In the genomic region with DNA sequence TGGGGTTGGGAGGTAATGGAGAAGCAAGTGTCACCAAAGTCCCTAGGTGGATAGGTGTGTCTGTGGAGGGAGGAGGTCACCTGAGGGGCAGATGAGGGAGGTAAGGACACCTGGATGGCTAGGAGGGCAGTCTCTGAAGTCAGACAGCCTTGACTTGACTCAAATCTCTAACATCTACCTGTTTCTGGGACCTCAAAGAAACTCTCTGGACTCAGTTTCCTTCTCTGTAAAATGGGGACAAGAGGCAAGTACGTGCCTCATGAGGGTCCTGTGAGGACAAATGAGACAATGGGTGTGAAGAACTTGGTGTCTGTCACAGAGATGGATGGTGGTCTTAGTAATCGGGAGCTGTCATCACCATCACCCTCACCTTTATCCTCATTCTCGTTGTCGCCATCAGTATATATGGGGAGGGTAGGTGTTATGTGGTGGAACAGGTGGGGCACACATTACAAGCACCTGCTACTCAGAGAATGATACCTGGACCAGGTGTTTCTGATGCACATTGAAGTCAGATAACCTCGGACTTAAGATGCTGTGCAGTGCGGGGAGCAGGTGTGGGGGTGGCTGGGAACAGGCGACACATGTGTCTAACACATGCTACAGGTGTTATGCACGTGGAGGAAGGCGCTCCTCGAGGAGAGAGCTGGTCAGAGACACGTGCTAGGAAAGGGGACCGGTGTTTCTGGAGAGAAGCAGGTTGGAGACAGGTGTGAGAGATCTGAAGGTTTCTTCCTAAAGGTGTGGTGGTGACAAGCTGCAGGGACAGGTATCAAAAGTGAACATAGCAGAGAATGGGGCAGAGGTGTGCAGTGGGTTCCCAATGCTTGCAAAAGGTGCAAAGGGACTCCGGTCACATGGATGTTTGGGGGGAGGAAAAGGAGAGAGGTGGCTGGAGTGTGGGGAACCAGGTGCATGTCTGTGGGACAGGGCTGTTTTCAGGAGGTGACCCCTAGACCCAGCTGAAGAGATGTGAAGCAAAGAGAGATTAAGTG, we compare ENCODE assay signal across 22 cellular contexts. TPM values are rescaled to one million over a fixed set of nuclear protein-coding genes. Genes with fewer than 3 reads are reported as not detected.
DNase-seq lines count a peak whose midpoint lies in the region; ATAC-seq, FAIRE-seq and TF ChIP-seq lines count a peak whose summit lies in the region.
"Had no signal": no experiment of that assay in that cellular context is flagged by ENCODE, and none has a peak within 500 bp of the region (broad histone marks: within the 10 kb centered on the region; RNA-seq: fewer than 3 reads in every experiment).

No MANE protein-coding gene starts in this region.

- H3K79me2 ChIP-seq in GM23338 (replicated peaks; ENCODE audit: insufficient read depth) (no peaks in the 10 kb centered on the region), H1 (ENCODE audit: control insufficient read depth in 1 of 2, insufficient read depth in 2 of 2, low read length in 2 of 2) (no peaks in the 10 kb centered on the region)

- H3K9ac ChIP-seq in H1 (replicated peaks in 1 of 4; ENCODE audit: extremely low read depth in 1 of 4, low read depth in 3 of 4, low read length in 3 of 4), result no peak overlapping the region

- H3K79me1 ChIP-seq in H1 (ENCODE audit: low read depth, low read length), result no peaks in the 10 kb centered on the region

- no peak for TF ChIP-seq RAD21 in H1 (IDR thresholded peaks at IDR 0.05 in 1 of 2, conservative IDR thresholded peaks at IDR 0.05 in 1 of 2; ENCODE audit: low read depth in 2 of 2, low read length in 2 of 2)

- 0 out of 2 replicates have a peak overlapping the region, but pooled peaks have one; percentile 81 for H2BK15ac ChIP-seq in H1 (ENCODE audit: low read length)

- H3K27me3 Mint-ChIP-seq in GM23338 (ENCODE audit: insufficient read depth, low read depth, poor library complexity), result peaks cover 21% of the 10 kb centered on the region

- H3K4me3 ChIP-seq in GM23338 (no peak overlapping the region), H1 (ENCODE audit: extremely low read depth in 1 of 4, insufficient read depth in 2 of 4, low read depth in 3 of 4, low read length in 4 of 4) (no peak overlapping the region)
- H3K4me3 ChIP-seq: Peyer's patch had no signal

- no peak overlapping the region for H3K23ac ChIP-seq in H1 (ENCODE audit: insufficient read length)

- WGBS in H1 (ENCODE audit: extremely low coverage in 1 of 2, insufficient coverage in 1 of 2, insufficient read length in 1 of 2, insufficient replicate concordance in 2 of 2, low coverage in 1 of 2, low lambda C conversion rate in 2 of 2, missing lambda C conversion rate in 1 of 2), 2 experiments, result 46% methylated on average over 13 of the region's 13 CpGs; no CpG with 5 or more reads in 1 of the 2 experiments

- no peak overlapping the region for H4K5ac ChIP-seq in H1 (ENCODE audit: insufficient read length, low read depth, low read length)

- CTCF ChIA-PET in H1 (lab: Charles Lee; ENCODE audit: partially characterized antibody), result interaction anchor here (1.0 to 1.3 kb wide), 3 partner anchors 10 to 51 kb away, joined by 3 to 5 read pairs (median 3); no protein-coding TSS in a partner anchor

- H3K9me3 ChIP-seq in H1 (ENCODE audit: insufficient read depth in 2 of 2, low read depth in 1 of 2, low read length in 1 of 2), result no peaks in the 10 kb centered on the region
- H3K9me3 ChIP-seq: Peyer's patch had no signal

- POLR2A ChIA-PET in H1 (lab: Charles Lee; ENCODE audit: partially characterized antibody), result interaction anchor here (0.7 to 3.8 kb wide), 5 partner anchors 12 to 60 kb away, joined by 3 to 20 read pairs (median 5); no protein-coding TSS in a partner anchor

- H3K18ac ChIP-seq in H1 (ENCODE audit: extremely low read depth, low read length), result no peak overlapping the region

- peaks cover 20% of the 10 kb centered on the region for H3K4me1 Mint-ChIP-seq in GM23338

- H3K4me2 ChIP-seq in GM23338 (no peak overlapping the region), H1 (ENCODE audit: insufficient read depth in 1 of 2, low read depth in 2 of 2, low read length in 2 of 2) (no peak overlapping the region)

- peaks cover 10% of the 10 kb centered on the region for H3K23me2 ChIP-seq in H1 (ENCODE audit: low read depth, low read length)

- H3K9me3 Mint-ChIP-seq in GM23338, result peaks cover 3% of the 10 kb centered on the region; the same call in 1 of the 3 replicates
- H3K9me3 Mint-ChIP-seq: CD8-positive, alpha-beta memory T cell; HFFc6 had no signal

- H3K14ac ChIP-seq in H1 (ENCODE audit: insufficient read length), result no peak overlapping the region

- peaks cover 14% of the 10 kb centered on the region; the same call in 1 of the 2 replicates for H3K4me1 ChIP-seq in GM23338 (ENCODE audit: insufficient read depth)
- peaks cover 6 to 20% (median 16%) of the 10 kb centered on the region in 4 experiments for H3K4me1 ChIP-seq in H1 (replicated peaks in 1 of 4; ENCODE audit: control insufficient read depth in 3 of 4, insufficient read depth in 4 of 4, low read length in 3 of 4)

- peaks cover 9% of the 10 kb centered on the region for H3F3A ChIP-seq in GM23338 (replicated peaks; ENCODE audit: low read depth)

- no peak overlapping the region for H2BK120ac ChIP-seq in H1 (replicated peaks; ENCODE audit: low read depth, low read length)

- H3K4me3 Mint-ChIP-seq in GM23338, result no peak overlapping the region
- H3K4me3 Mint-ChIP-seq: HFFc6 had no signal

- H3K56ac ChIP-seq in H1 (replicated peaks; ENCODE audit: insufficient read length, low read depth, low read length), result no peak overlapping the region

- H2BK20ac ChIP-seq in H1 (ENCODE audit: low read length), result no peak overlapping the region

- H2BK5ac ChIP-seq in H1 (ENCODE audit: low read depth, low read length), result no peak overlapping the region

- no peak for FAIRE-seq in H1 (lab: Jason Lieb, UNC)
- FAIRE-seq: H54 had no signal

- H4K91ac ChIP-seq in H1 (replicated peaks; ENCODE audit: insufficient read length, low read length), result no peak overlapping the region

- H2AFZ ChIP-seq in GM23338 (no peak overlapping the region), H1 (ENCODE audit: low read length) (no peak overlapping the region)

- no peak overlapping the region for H3K27ac Mint-ChIP-seq in GM23338
- H3K27ac Mint-ChIP-seq: HFFc6 had no signal

- TF ChIP-seq EP300 in H1 (IDR thresholded peaks at IDR 0.05; ENCODE audit: borderline replicate concordance in 1 of 2, low read depth in 2 of 2, low read length in 2 of 2), result no peak

- H3K9me2 ChIP-seq in GM23338 (ENCODE audit: insufficient read depth), result no peaks in the 10 kb centered on the region

- DNase-seq in NCI-H748 (lab: John Stamatoyannopoulos, UW; ENCODE audit: unreplicated experiment) (peak; percentile 63), NCI-H748 treated with DMSO at 0.1 percent for 48 hours (lab: John Stamatoyannopoulos, UW) (no peak), GM23338 (ENCODE audit: low spot score) (peak; percentile 0), NCI-H510A (lab: John Stamatoyannopoulos, UW) (peak; percentile 44), H1 (ENCODE audit: low read depth in 1 of 2, low spot score in 2 of 2) (no peak)
- DNase-seq: C1 segment of cervical spinal cord; CD8-positive, alpha-beta memory T cell; DMS79 treated with DMSO at 0.1 percent for 48 hours; HFFc6; IMR-90; Kasumi-1; NCI-H2171 treated with DMSO at 0.1 percent for 48 hours; NCI-H82; Peyer's patch; T-helper 1 cell; T-helper 9 cell had no signal

- H3K36me3 Mint-ChIP-seq in GM23338 (ENCODE audit: low read depth), result no peaks in the 10 kb centered on the region; the same call in 2 of the 3 replicates

- H2AK5ac ChIP-seq in H1 (ENCODE audit: low read depth, low read length), result no peak overlapping the region

- H2BK12ac ChIP-seq in H1 (ENCODE audit: low read depth, low read length), result no peak overlapping the region

- no peak overlapping the region for H3K27ac ChIP-seq in GM23338 (ENCODE audit: low read depth)
- H3K27ac ChIP-seq in H1 (ENCODE audit: low read depth, low read length), result no peak overlapping the region
- H3K27ac ChIP-seq: HL-60, Peyer's patch had no signal

- no peak for TF ChIP-seq CTCF in GM23338 (conservative IDR thresholded peaks at IDR 0.05; ENCODE audit: low read depth in 2 of 2)
- no peak for TF ChIP-seq CTCF in H1 (IDR thresholded peaks at IDR 0.05; ENCODE audit: control extremely low read depth in 1 of 3, insufficient read depth in 1 of 3, low read depth in 1 of 3, low read length in 3 of 3)

- peaks cover 98% of the 10 kb centered on the region for H3K27me3 ChIP-seq in GM23338 (ENCODE audit: insufficient read depth)
- H3K27me3 ChIP-seq in H1 (replicated peaks in 1 of 4; ENCODE audit: control insufficient read depth in 3 of 4, extremely low read depth in 1 of 4, insufficient read depth in 3 of 4, low read length in 3 of 4), result peaks cover 90 to 99% (median 96%) of the 10 kb centered on the region in 4 experiments

- H4K8ac ChIP-seq in H1 (ENCODE audit: extremely low read depth, insufficient read depth, low read length), result no peak overlapping the region

- H3K36me3 ChIP-seq in GM23338 (ENCODE audit: insufficient read depth), result no peaks in the 10 kb centered on the region
- H3K36me3 ChIP-seq in H1 (ENCODE audit: control insufficient read depth in 2 of 4, insufficient read depth in 4 of 4, low read length in 3 of 4), result no peaks in the 10 kb centered on the region
- H3K36me3 ChIP-seq: Peyer's patch had no signal

- ATAC-seq in GM23338 (no peak), HG03439 (IDR thresholded peaks at IDR 0.05; ENCODE audit: unreplicated experiment) (no peak), HG03280 (IDR thresholded peaks at IDR 0.05; ENCODE audit: unreplicated experiment) (no peak)

- H4K20me1 ChIP-seq in GM23338 (replicated peaks; ENCODE audit: insufficient read depth), result peaks cover 7% of the 10 kb centered on the region; the same call in 1 of the 2 replicates
- H4K20me1 ChIP-seq in H1 (replicated peaks in 1 of 2; ENCODE audit: control insufficient read depth in 1 of 2, insufficient read depth in 2 of 2, low read length in 2 of 2), result peaks cover 7 to 36% of the 10 kb centered on the region in 2 experiments

- no peak for TF ChIP-seq POLR2A in H1 (IDR thresholded peaks at IDR 0.05; ENCODE audit: control extremely low read depth in 1 of 2, low read depth in 2 of 2, low read length in 2 of 2)

- H3K4ac ChIP-seq in H1 (replicated peaks; ENCODE audit: insufficient read length, low read depth, low read length), result peak overlapping the region; percentile 33

RNA-seq across cellular contexts. Expression of a gene that starts 3.8 kb away (rescaled TPM):
- 0.69 TPM in 1 of 2 replicates, not detected in the other for total RNA-seq in GM23338 (2014; rRNA removed; shearing (Covaris generic))
- 0.14 TPM in 1 of 2 replicates, not detected in the other for polyA plus RNA-seq in GM23338 (2016; fragmentation: Nextera tagmentation; extraction: Ambion mirVana)
- total RNA-seq in H1 (2021; fragmentation: NEBNext Ultra II Directional; extraction: Animal tissue kit (Norgen Biotek cat#: 25700)), result not detected in 2 replicates
- polyA plus RNA-seq in H1 (2011; rRNA removed), result 0.08 and 0.12 TPM in 2 replicates
- 0.03 TPM for polyA plus RNA-seq in H1 (2011; cell fraction: cytosol; rRNA removed)
- 0.33 TPM for polyA plus RNA-seq in H1 (2011; cell fraction: nucleus; rRNA removed)
- polyA plus RNA-seq in H1 (2012, experiment 1 of 2), result 0.08 to 0.16 TPM (median 0.10 TPM) in 3 of 4 replicates, not detected in the other
- polyA plus RNA-seq in H1 (2012, experiment 2 of 2), result not detected
- polyA plus RNA-seq in H1 (2013, experiment 1 of 2), result 0.02 TPM
- 0.06 TPM for polyA plus RNA-seq in H1 (2013, experiment 2 of 2)
- polyA minus RNA-seq in H1 (2011; rRNA and poly(A)+ RNA removed), result not detected in 2 replicates
- not detected for polyA minus RNA-seq in H1 (2011; cell fraction: cytosol; rRNA and poly(A)+ RNA removed)
- polyA minus RNA-seq in H1 (2011; cell fraction: nucleus; rRNA and poly(A)+ RNA removed), result not detected
- total RNA-seq: IMR-90, MCF 10A had no signal
- polyA plus RNA-seq: CD8-positive, alpha-beta memory T cell; IMR-90 had no signal

RNA-seq across cellular contexts. Expression of a gene that starts 34.7 kb away (rescaled TPM):
- total RNA-seq in GM23338 (2014; rRNA removed; shearing (Covaris generic)), result 113 and 151 TPM in 2 replicates
- polyA plus RNA-seq in GM23338 (2016; fragmentation: Nextera tagmentation; extraction: Ambion mirVana), result 206 and 215 TPM in 2 replicates
- total RNA-seq in H1 (2021; fragmentation: NEBNext Ultra II Directional; extraction: Animal tissue kit (Norgen Biotek cat#: 25700)), result 123 and 124 TPM in 2 replicates
- 439 and 585 TPM in 2 replicates for polyA plus RNA-seq in H1 (2011; rRNA removed)
- polyA plus RNA-seq in H1 (2011; cell fraction: cytosol; rRNA removed), result 282 TPM
- polyA plus RNA-seq in H1 (2011; cell fraction: nucleus; rRNA removed), result 227 TPM
- polyA plus RNA-seq in H1 (2012, experiment 1 of 2), result 99.4 to 181 TPM (median 175 TPM) in 4 replicates
- polyA plus RNA-seq in H1 (2012, experiment 2 of 2), result 315 TPM
- polyA plus RNA-seq in H1 (2013, experiment 1 of 2), result 173 TPM
- 186 TPM for polyA plus RNA-seq in H1 (2013, experiment 2 of 2)
- 46.7 and 56.4 TPM in 2 replicates for polyA minus RNA-seq in H1 (2011; rRNA and poly(A)+ RNA removed)
- 53.9 TPM for polyA minus RNA-seq in H1 (2011; cell fraction: cytosol; rRNA and poly(A)+ RNA removed)
- polyA minus RNA-seq in H1 (2011; cell fraction: nucleus; rRNA and poly(A)+ RNA removed), result 41.0 TPM

RNA-seq across cellular contexts. Expression of a gene that starts 41.5 kb away (rescaled TPM):
- total RNA-seq in GM23338 (2014; rRNA removed; shearing (Covaris generic)), result 36.8 and 44.7 TPM in 2 replicates
- 41.3 and 50.8 TPM in 2 replicates for polyA plus RNA-seq in GM23338 (2016; fragmentation: Nextera tagmentation; extraction: Ambion mirVana)
- 49.0 and 54.6 TPM in 2 replicates for total RNA-seq in H1 (2021; fragmentation: NEBNext Ultra II Directional; extraction: Animal tissue kit (Norgen Biotek cat#: 25700))
- polyA plus RNA-seq in H1 (2011; rRNA removed), result 23.0 and 41.1 TPM in 2 replicates
- polyA plus RNA-seq in H1 (2011; cell fraction: cytosol; rRNA removed), result 35.9 TPM
- 95.3 TPM for polyA plus RNA-seq in H1 (2011; cell fraction: nucleus; rRNA removed)
- polyA plus RNA-seq in H1 (2012, experiment 1 of 2), result 38.4 to 51.0 TPM (median 48.8 TPM) in 4 replicates
- polyA plus RNA-seq in H1 (2012, experiment 2 of 2), result 35.5 TPM
- polyA plus RNA-seq in H1 (2013, experiment 1 of 2), result 49.6 TPM
- polyA plus RNA-seq in H1 (2013, experiment 2 of 2), result 44.9 TPM
- 9.4 and 11.0 TPM in 2 replicates for polyA minus RNA-seq in H1 (2011; rRNA and poly(A)+ RNA removed)
- 25.5 TPM for polyA minus RNA-seq in H1 (2011; cell fraction: cytosol; rRNA and poly(A)+ RNA removed)
- 34.6 TPM for polyA minus RNA-seq in H1 (2011; cell fraction: nucleus; rRNA and poly(A)+ RNA removed)

RNA-seq across cellular contexts. Expression of a gene that starts 47.4 kb away (rescaled TPM):
- total RNA-seq in GM23338 (2014; rRNA removed; shearing (Covaris generic)), result not detected in 2 replicates
- polyA plus RNA-seq in GM23338 (2016; fragmentation: Nextera tagmentation; extraction: Ambion mirVana) (0.27 and 0.47 TPM in 2 replicates), H1 (2011; rRNA removed) (0.77 and 0.83 TPM in 2 replicates)
- 0.54 TPM in 1 of 2 replicates, not detected in the other for total RNA-seq in H1 (2021; fragmentation: NEBNext Ultra II Directional; extraction: Animal tissue kit (Norgen Biotek cat#: 25700))
- 0.49 TPM for polyA plus RNA-seq in H1 (2011; cell fraction: cytosol; rRNA removed)
- polyA plus RNA-seq in H1 (2011; cell fraction: nucleus; rRNA removed), result 0.91 TPM
- polyA plus RNA-seq in H1 (2012, experiment 1 of 2), result 0.28 to 1.0 TPM (median 0.52 TPM) in 3 of 4 replicates, not detected in the other
- 0.55 TPM for polyA plus RNA-seq in H1 (2012, experiment 2 of 2)
- polyA plus RNA-seq in H1 (2013, experiment 1 of 2), result 0.59 TPM
- 0.68 TPM for polyA plus RNA-seq in H1 (2013, experiment 2 of 2)
- not detected in 2 replicates for polyA minus RNA-seq in H1 (2011; rRNA and poly(A)+ RNA removed)
- polyA minus RNA-seq in H1 (2011; cell fraction: cytosol; rRNA and poly(A)+ RNA removed), result not detected
- polyA minus RNA-seq in H1 (2011; cell fraction: nucleus; rRNA and poly(A)+ RNA removed), result not detected
- total RNA-seq: HT1080, IMR-90, MCF 10A had no signal

Comparison
In these comparisons a context has a peak if more than half of its experiments do, and no peak if none do; other contexts are left out.
1. DNase-seq: peak in NCI-H748 (single experiment), GM23338 (single experiment) and NCI-H510A (single experiment); none in NCI-H748 treated with DMSO at 0.1 percent for 48 hours (single experiment) and H1 (0 of 2).